15 cellular contexts compared by ENCODE assay signal in genomic region chr11:67610302-67610868, GRCh38.
DNase-seq lines count a peak whose midpoint lies in the region; ATAC-seq lines count a peak whose summit lies in the region.
"Had no signal": no experiment of that assay in that cellular context is flagged by ENCODE, and none has a peak within 500 bp of the region (broad histone marks: within the 10 kb centered on the region; RNA-seq: fewer than 3 reads in every experiment).

No MANE protein-coding gene starts in this region.

- peaks cover 36% of the 10 kb centered on the region for H3K36me3 Mint-ChIP-seq in T-helper 2 cell treated with Interferon-gamma antibody and Interleukin-4, amounts not matched to agents 5 μg/mL and 100 μg/mL, for 36 hours (ENCODE audit: low read depth)
- peaks cover 2% of the 10 kb centered on the region for H3K36me3 Mint-ChIP-seq in activated naive CD4-positive, alpha-beta T cell treated with anti-CD3 and anti-CD28 coated beads, Interleukin-2, amount 50 U/mL, for 24 hours
- peaks cover 12% of the 10 kb centered on the region for H3K36me3 Mint-ChIP-seq in memory B cell
- peaks cover 66% of the 10 kb centered on the region for H3K36me3 Mint-ChIP-seq in stimulated activated effector memory CD8-positive, alpha-beta T cell treated with anti-CD3 and anti-CD28 coated beads, Interleukin-12 subunit alpha, Interleukin-12 subunit beta, amount 100 ng/mL, for 72 hours

- no peaks in the 10 kb centered on the region for H3K9me3 Mint-ChIP-seq in T-helper 2 cell treated with Interferon-gamma antibody and Interleukin-4, amounts not matched to agents 5 μg/mL and 100 μg/mL, for 36 hours
- no peaks in the 10 kb centered on the region for H3K9me3 Mint-ChIP-seq in activated naive CD4-positive, alpha-beta T cell treated with anti-CD3 and anti-CD28 coated beads, Interleukin-2, amount 50 U/mL, for 24 hours
- no peaks in the 10 kb centered on the region for H3K9me3 Mint-ChIP-seq in memory B cell
- H3K9me3 Mint-ChIP-seq in stimulated activated effector memory CD8-positive, alpha-beta T cell treated with anti-CD3 and anti-CD28 coated beads, Interleukin-12 subunit alpha, Interleukin-12 subunit beta, amount 100 ng/mL, for 72 hours, result no peaks in the 10 kb centered on the region
- H3K9me3 Mint-ChIP-seq: CD14-positive monocyte; CD8-positive, alpha-beta memory T cell; H9 had no signal

- no peak for ATAC-seq in memory B cell (ENCODE audit: low read depth)
- ATAC-seq in stimulated activated effector memory CD8-positive, alpha-beta T cell treated with anti-CD3 and anti-CD28 coated beads, Interleukin-12 subunit alpha, Interleukin-12 subunit beta, amount 100 ng/mL, for 72 hours, result no peak
- no peak for ATAC-seq in GM21367 (IDR thresholded peaks at IDR 0.05; ENCODE audit: unreplicated experiment)

- H3K4me3 Mint-ChIP-seq in T-helper 2 cell treated with Interferon-gamma antibody and Interleukin-4, amounts not matched to agents 5 μg/mL and 100 μg/mL, for 36 hours, result no peak overlapping the region
- H3K4me3 Mint-ChIP-seq in activated naive CD4-positive, alpha-beta T cell treated with anti-CD3 and anti-CD28 coated beads, Interleukin-2, amount 50 U/mL, for 24 hours, result no peak overlapping the region
- H3K4me3 Mint-ChIP-seq in memory B cell, result no peak overlapping the region
- no peak overlapping the region for H3K4me3 Mint-ChIP-seq in stimulated activated effector memory CD8-positive, alpha-beta T cell treated with anti-CD3 and anti-CD28 coated beads, Interleukin-12 subunit alpha, Interleukin-12 subunit beta, amount 100 ng/mL, for 72 hours
- H3K4me3 Mint-ChIP-seq: CD14-positive monocyte, H9 had no signal

- H3K4me1 Mint-ChIP-seq in T-helper 2 cell treated with Interferon-gamma antibody and Interleukin-4, amounts not matched to agents 5 μg/mL and 100 μg/mL, for 36 hours (ENCODE audit: low read depth), result peaks cover 31% of the 10 kb centered on the region
- H3K4me1 Mint-ChIP-seq in activated naive CD4-positive, alpha-beta T cell treated with anti-CD3 and anti-CD28 coated beads, Interleukin-2, amount 50 U/mL, for 24 hours, result peaks cover 38% of the 10 kb centered on the region
- H3K4me1 Mint-ChIP-seq in memory B cell, result peaks cover 23% of the 10 kb centered on the region
- peaks cover 60% of the 10 kb centered on the region for H3K4me1 Mint-ChIP-seq in stimulated activated effector memory CD8-positive, alpha-beta T cell treated with anti-CD3 and anti-CD28 coated beads, Interleukin-12 subunit alpha, Interleukin-12 subunit beta, amount 100 ng/mL, for 72 hours

- peak overlapping the region; percentile 15 for H3K27ac Mint-ChIP-seq in T-helper 2 cell treated with Interferon-gamma antibody and Interleukin-4, amounts not matched to agents 5 μg/mL and 100 μg/mL, for 36 hours
- peak overlapping the region; percentile 35 for H3K27ac Mint-ChIP-seq in activated naive CD4-positive, alpha-beta T cell treated with anti-CD3 and anti-CD28 coated beads, Interleukin-2, amount 50 U/mL, for 24 hours
- H3K27ac Mint-ChIP-seq in memory B cell, result peak overlapping the region; percentile 50
- peak overlapping the region; percentile 32 for H3K27ac Mint-ChIP-seq in stimulated activated effector memory CD8-positive, alpha-beta T cell treated with anti-CD3 and anti-CD28 coated beads, Interleukin-12 subunit alpha, Interleukin-12 subunit beta, amount 100 ng/mL, for 72 hours
- H3K27ac Mint-ChIP-seq: H9 had no signal

- H3K27me3 Mint-ChIP-seq in T-helper 2 cell treated with Interferon-gamma antibody and Interleukin-4, amounts not matched to agents 5 μg/mL and 100 μg/mL, for 36 hours (ENCODE audit: low read depth), result no peaks in the 10 kb centered on the region
- no peaks in the 10 kb centered on the region for H3K27me3 Mint-ChIP-seq in activated naive CD4-positive, alpha-beta T cell treated with anti-CD3 and anti-CD28 coated beads, Interleukin-2, amount 50 U/mL, for 24 hours
- H3K27me3 Mint-ChIP-seq in memory B cell, result no peaks in the 10 kb centered on the region
- H3K27me3 Mint-ChIP-seq: CD8-positive, alpha-beta memory T cell had no signal

- DNase-seq in T-helper 2 cell treated with Interferon-gamma antibody and Interleukin-4, amounts not matched to agents 5 μg/mL and 100 μg/mL, for 36 hours (ENCODE audit: low spot score), result no peak
- DNase-seq in T-helper 2 cell, result no peak
- no peak for DNase-seq in activated naive CD4-positive, alpha-beta T cell treated with anti-CD3 and anti-CD28 coated beads, Interleukin-2, amount 50 U/mL, for 16 hours
- DNase-seq in memory B cell (ENCODE audit: low spot score in 2 of 2), result no peak
- no peak for DNase-seq in stimulated activated effector memory CD8-positive, alpha-beta T cell treated with anti-CD3 and anti-CD28 coated beads, Interleukin-12 subunit alpha, Interleukin-12 subunit beta, amount 100 ng/mL, for 72 hours (ENCODE audit: low spot score in 2 of 2)
- DNase-seq in stimulated activated CD4-positive, alpha-beta T cell treated with anti-CD3 and anti-CD28 coated beads, Interleukin-2, amount 100 ng/mL, for 24 hours, result no peak
- DNase-seq: Caco-2; CD8-positive, alpha-beta memory T cell; DND-41; GDM1; GOT3; H9 had no signal
